27 cellular contexts compared by ENCODE assay signal in the genomic region with DNA sequence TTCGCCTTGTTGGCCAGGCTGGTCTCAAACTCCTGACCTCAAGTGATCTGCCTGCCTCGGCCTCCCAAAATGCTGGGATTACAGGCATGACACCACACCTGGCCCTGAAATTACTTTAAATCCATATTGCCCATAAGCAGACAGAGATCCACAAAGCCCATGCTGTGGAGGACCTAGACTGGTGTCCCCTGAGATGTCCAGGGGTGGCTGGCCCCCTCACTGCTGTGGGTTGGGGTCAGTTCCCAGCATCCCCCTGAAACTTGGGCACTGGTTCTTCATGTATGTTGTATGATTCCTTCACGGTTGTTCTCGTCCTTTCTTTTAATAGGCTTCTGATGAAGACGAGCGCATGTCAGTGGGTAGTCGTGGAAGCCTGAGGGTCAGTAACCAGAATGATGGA.
DNase-seq lines count a peak whose midpoint lies in the region; ATAC-seq, FAIRE-seq and TF ChIP-seq lines count a peak whose summit lies in the region.
"Had no signal": no experiment of that assay in that cellular context is flagged by ENCODE, and none has a peak within 500 bp of the region (broad histone marks: within the 10 kb centered on the region; RNA-seq: fewer than 3 reads in every experiment).

No MANE protein-coding gene starts in this region.

- H3K27ac Mint-ChIP-seq in activated T-cell treated with anti-CD3 and anti-CD28 coated beads, Interleukin-2, amount 50 U/mL, for 72 hours: peak overlapping the region; percentile 8
- peak overlapping the region; percentile 7 for H3K27ac Mint-ChIP-seq in activated naive CD8-positive, alpha-beta T cell treated with anti-CD3 and anti-CD28 coated beads, Interleukin-2, amount 50 U/mL, for 24 hours
- H3K27ac Mint-ChIP-seq: activated naive CD4-positive, alpha-beta T cell treated with anti-CD3 and anti-CD28 coated beads for 36 hours; dendritic cell treated with granulocyte-macrophage colony-stimulating factor and Interleukin-4, amounts not matched to agents 40 ng/mL and 50 ng/mL, for 4 days had no signal

- H3K27me3 ChIP-seq in mesendoderm (ENCODE audit: insufficient read depth, low read length, poor library complexity) (no peaks in the 10 kb centered on the region), smooth muscle cell (ENCODE audit: low read depth) (no peaks in the 10 kb centered on the region), pancreas (no peaks in the 10 kb centered on the region)
- H3K27me3 ChIP-seq: Peyer's patch, sigmoid colon, upper lobe of right lung had no signal

- no peak overlapping the region for H3K4me2 ChIP-seq in mesendoderm (ENCODE audit: low read length)
- H3K4me2 ChIP-seq in smooth muscle cell: no peak overlapping the region

- H3K56ac ChIP-seq in mesendoderm (ENCODE audit: low read length): no peak overlapping the region

- H3K18ac ChIP-seq in mesendoderm (ENCODE audit: low read length): no peak overlapping the region

- H4K5ac ChIP-seq in mesendoderm (ENCODE audit: low read length): no peak overlapping the region

- no peak for DNase-seq in activated T-cell treated with anti-CD3 and anti-CD28 coated beads, Interleukin-2, amount 50 U/mL, for 72 hours
- no peak for DNase-seq in activated T-cell treated with anti-CD3 and anti-CD28 coated beads, Interleukin-2, amount 50 U/mL, for 48 hours
- no peak for DNase-seq in activated naive CD8-positive, alpha-beta T cell treated with anti-CD3 and anti-CD28 coated beads, Interleukin-2, amount 50 U/mL, for 24 hours
- DNase-seq in mesendoderm (no peak), smooth muscle cell (lab: John Stamatoyannopoulos, UW; ENCODE audit: unreplicated experiment) (no peak), H4 (ENCODE audit: low spot score) (no peak), GM12892 (ENCODE audit: insufficient read length) (no peak), pancreas (no peak)
- DNase-seq: activated CD4-positive, alpha-beta T cell treated with anti-CD3 and anti-CD28 coated beads for 1 hour; activated naive CD4-positive, alpha-beta T cell treated with anti-CD3 and anti-CD28 coated beads for 36 hours; AML-193; anterior cingulate cortex; caudate nucleus; DMS53; GDM1; Karpas-422; MV-4-11; NCI-H1694; NCI-H2171; NCI-H524; T-cell; upper lobe of right lung had no signal

- H3K27ac ChIP-seq in mesendoderm (ENCODE audit: low read depth, low read length) (no peak overlapping the region), smooth muscle cell (ENCODE audit: low read depth) (peak overlapping the region; percentile 43), pancreas (no peak overlapping the region)
- H3K27ac ChIP-seq: upper lobe of right lung had no signal

- WGBS in mesendoderm (ENCODE audit: extremely low coverage, insufficient coverage, low lambda C conversion rate): no CpG with 5 or more reads among the region's 7 CpGs
- 96% methylated on average over 7 of the region's 7 CpGs for WGBS in smooth muscle cell (ENCODE audit: low lambda C conversion rate)
- WGBS in pancreas, 2 donors: 95 to 96% methylated on average over 7 of the region's 7 CpGs

- H3K9me3 ChIP-seq in smooth muscle cell (replicated peaks; ENCODE audit: low read depth) (no peaks in the 10 kb centered on the region), pancreas (no peaks in the 10 kb centered on the region)
- H3K9me3 ChIP-seq: Peyer's patch, sigmoid colon, upper lobe of right lung had no signal

- no peak overlapping the region for H2BK120ac ChIP-seq in mesendoderm (ENCODE audit: low read depth, low read length)

- peaks cover 38% of the 10 kb centered on the region for H3K4me1 Mint-ChIP-seq in activated T-cell treated with anti-CD3 and anti-CD28 coated beads, Interleukin-2, amount 50 U/mL, for 72 hours (ENCODE audit: low read depth)
- peaks cover 39% of the 10 kb centered on the region for H3K4me1 Mint-ChIP-seq in activated naive CD8-positive, alpha-beta T cell treated with anti-CD3 and anti-CD28 coated beads, Interleukin-2, amount 50 U/mL, for 24 hours

- no peak overlapping the region for H2BK15ac ChIP-seq in mesendoderm (replicated peaks; ENCODE audit: low read depth)

- no peak overlapping the region for H2AK5ac ChIP-seq in mesendoderm (ENCODE audit: low read length)

- no peak for TF ChIP-seq POLR2A in GM12892 (IDR thresholded peaks at IDR 0.05; ENCODE audit: low read depth, low read length)

- H4K8ac ChIP-seq in mesendoderm (ENCODE audit: low read depth, low read length): no peak overlapping the region

- H3K36me3 Mint-ChIP-seq in activated T-cell treated with anti-CD3 and anti-CD28 coated beads, Interleukin-2, amount 50 U/mL, for 72 hours (ENCODE audit: insufficient read depth in 2 of 2): peaks cover 4 to 17% of the 10 kb centered on the region in 2 donors
- H3K36me3 Mint-ChIP-seq in activated naive CD8-positive, alpha-beta T cell treated with anti-CD3 and anti-CD28 coated beads, Interleukin-2, amount 50 U/mL, for 24 hours (ENCODE audit: low read depth): peaks cover 45% of the 10 kb centered on the region

- H3K79me2 ChIP-seq in mesendoderm (ENCODE audit: control insufficient read depth, insufficient read depth, low read length) (peaks cover 14% of the 10 kb centered on the region), smooth muscle cell (ENCODE audit: low read depth) (peaks cover 25% of the 10 kb centered on the region)

- no peak overlapping the region for H2BK5ac ChIP-seq in mesendoderm (ENCODE audit: low read length)

- H3K36me3 ChIP-seq in mesendoderm (ENCODE audit: control insufficient read depth, insufficient read depth, low read length) (no peaks in the 10 kb centered on the region), smooth muscle cell (ENCODE audit: low read depth) (no peaks in the 10 kb centered on the region), pancreas (no peaks in the 10 kb centered on the region)
- H3K36me3 ChIP-seq: sigmoid colon had no signal

- FAIRE-seq in GM12892 (lab: Jason Lieb, UNC): no peak
- no peak for FAIRE-seq in pancreas (lab: Jason Lieb, UNC)
- FAIRE-seq: GM18507, H1 had no signal

- H3K4me3 Mint-ChIP-seq in activated T-cell treated with anti-CD3 and anti-CD28 coated beads, Interleukin-2, amount 50 U/mL, for 72 hours: no peak overlapping the region
- no peak overlapping the region for H3K4me3 Mint-ChIP-seq in activated naive CD8-positive, alpha-beta T cell treated with anti-CD3 and anti-CD28 coated beads, Interleukin-2, amount 50 U/mL, for 24 hours
- H3K4me3 Mint-ChIP-seq: activated naive CD4-positive, alpha-beta T cell treated with anti-CD3 and anti-CD28 coated beads for 36 hours; dendritic cell treated with granulocyte-macrophage colony-stimulating factor and Interleukin-4, amounts not matched to agents 40 ng/mL and 50 ng/mL, for 4 days; T-cell had no signal

- no peak overlapping the region for H2AFZ ChIP-seq in smooth muscle cell (ENCODE audit: low read depth)

- no peaks in the 10 kb centered on the region for H3K27me3 Mint-ChIP-seq in activated T-cell treated with anti-CD3 and anti-CD28 coated beads, Interleukin-2, amount 50 U/mL, for 72 hours (ENCODE audit: low read depth)
- H3K27me3 Mint-ChIP-seq in activated naive CD8-positive, alpha-beta T cell treated with anti-CD3 and anti-CD28 coated beads, Interleukin-2, amount 50 U/mL, for 24 hours: no peaks in the 10 kb centered on the region
- H3K27me3 Mint-ChIP-seq: dendritic cell treated with granulocyte-macrophage colony-stimulating factor and Interleukin-4, amounts not matched to agents 40 ng/mL and 50 ng/mL, for 4 days; T-cell had no signal

- H3K79me1 ChIP-seq in mesendoderm (ENCODE audit: low read length): peaks cover 16% of the 10 kb centered on the region

- H3K4me1 ChIP-seq in mesendoderm (ENCODE audit: control insufficient read depth, low read depth, low read length): peaks cover 2% of the 10 kb centered on the region
- H3K4me1 ChIP-seq in smooth muscle cell (ENCODE audit: low read depth): peaks cover 15% of the 10 kb centered on the region
- peaks cover 1 to 14% (median 13%) of the 10 kb centered on the region in 3 donors for H3K4me1 ChIP-seq in pancreas

- H3K9me3 Mint-ChIP-seq in activated T-cell treated with anti-CD3 and anti-CD28 coated beads, Interleukin-2, amount 50 U/mL, for 72 hours: no peaks in the 10 kb centered on the region
- H3K9me3 Mint-ChIP-seq in activated naive CD8-positive, alpha-beta T cell treated with anti-CD3 and anti-CD28 coated beads, Interleukin-2, amount 50 U/mL, for 24 hours: no peaks in the 10 kb centered on the region
- H3K9me3 Mint-ChIP-seq: activated naive CD4-positive, alpha-beta T cell treated with anti-CD3 and anti-CD28 coated beads for 36 hours; dendritic cell treated with granulocyte-macrophage colony-stimulating factor and Interleukin-4, amounts not matched to agents 40 ng/mL and 50 ng/mL, for 4 days; T-cell had no signal

- H3K4me3 ChIP-seq in mesendoderm (ENCODE audit: low read length): no peak overlapping the region
- H3K4me3 ChIP-seq in smooth muscle cell: no peak overlapping the region
- no peak overlapping the region for H3K4me3 ChIP-seq in pancreas
- H3K4me3 ChIP-seq: Peyer's patch, sigmoid colon, upper lobe of right lung had no signal

- H3K4ac ChIP-seq in mesendoderm (ENCODE audit: low read depth, low read length): no peak overlapping the region

- TF ChIP-seq CTCF in smooth muscle cell (IDR thresholded peaks at IDR 0.05; ENCODE audit: borderline replicate concordance, insufficient read depth, poor library complexity, severe bottlenecking): no peak
- TF ChIP-seq CTCF in pancreas (IDR thresholded peaks at IDR 0.05): no peak

- peak overlapping the region; percentile 18 for H3K23ac ChIP-seq in mesendoderm (ENCODE audit: low read length)

- intact Hi-C loops in pancreas (cut with DNase I): no loop called here

- H4K20me1 ChIP-seq in smooth muscle cell (ENCODE audit: low read depth): peaks cover 42% of the 10 kb centered on the region

- H3K9ac ChIP-seq in mesendoderm (ENCODE audit: low read length) (no peak overlapping the region), smooth muscle cell (ENCODE audit: low read depth) (no peak overlapping the region)

- H3F3A ChIP-seq in smooth muscle cell (ENCODE audit: low read depth): peaks cover 4% of the 10 kb centered on the region

- ATAC-seq in activated T-cell treated with anti-CD3 and anti-CD28 coated beads, Interleukin-2, amount 50 U/mL, for 72 hours (replicated peaks in 1 of 2): no peak
- no peak for ATAC-seq in activated naive CD8-positive, alpha-beta T cell treated with anti-CD3 and anti-CD28 coated beads, Interleukin-2, amount 50 U/mL, for 24 hours
- no peak for ATAC-seq in pancreas
- ATAC-seq: T-cell, upper lobe of right lung had no signal
